22 cellular contexts compared by ENCODE assay signal in the genomic region with DNA sequence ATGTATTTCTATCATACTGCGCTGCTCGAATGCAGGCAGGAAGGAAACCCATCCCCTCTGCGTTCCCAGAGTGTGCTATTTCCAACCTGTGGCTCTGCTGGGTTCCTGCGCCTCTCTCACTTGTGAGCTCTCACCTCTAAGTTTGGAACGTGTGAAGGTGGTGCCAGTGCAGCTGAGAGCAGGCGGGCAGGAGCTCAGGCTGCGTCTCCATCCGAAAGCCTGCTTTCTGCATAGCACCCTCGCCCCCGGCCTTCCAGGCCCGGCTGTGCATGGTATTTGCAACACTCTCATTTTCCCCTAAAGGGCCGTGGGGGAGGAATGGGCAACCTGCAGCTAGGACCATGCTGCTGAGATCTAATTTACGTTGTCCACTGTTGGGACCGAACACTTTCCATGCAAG.
"Had no signal": no experiment of that assay in that cellular context is flagged by ENCODE, and none has a peak within 500 bp of the region (broad histone marks: within the 10 kb centered on the region; RNA-seq: fewer than 3 reads in every experiment).

No MANE protein-coding gene starts in this region.

- H3K36me3 ChIP-seq: colonic mucosa, esophagus muscularis mucosa, gastrocnemius medialis, thoracic aorta had no signal

- ATAC-seq: activated CD4-positive, alpha-beta T cell treated with anti-CD3 and anti-CD28 coated beads for 36 hours; activated T-cell treated with anti-CD3 and anti-CD28 coated beads, Interleukin-2, amount 50 U/mL, for 4 hours; gastrocnemius medialis; left cardiac atrium; sciatic nerve had no signal

- H3K4me1 Mint-ChIP-seq: activated B cell treated with CpG ODN at 0.5 μM for 24 hours; activated CD4-positive, alpha-beta T cell treated with anti-CD3 and anti-CD28 coated beads for 36 hours had no signal

- H3K4me2 ChIP-seq: smooth muscle cell had no signal

- H3K4me1 ChIP-seq: colonic mucosa, esophagus muscularis mucosa, gastrocnemius medialis had no signal

- H3K27ac ChIP-seq: colonic mucosa, esophagus muscularis mucosa, gastrocnemius medialis, thoracic aorta had no signal

- H3K4me3 ChIP-seq: colonic mucosa, esophagus muscularis mucosa, gastrocnemius medialis, smooth muscle cell, thoracic aorta had no signal

- H3K9me3 ChIP-seq: colonic mucosa, gastrocnemius medialis, thoracic aorta had no signal

- H3K4me3 Mint-ChIP-seq: activated B cell treated with CpG ODN at 0.5 μM for 24 hours; activated CD4-positive, alpha-beta T cell treated with anti-CD3 and anti-CD28 coated beads for 36 hours; activated T-cell treated with anti-CD3 and anti-CD28 coated beads, Interleukin-2, amount 50 U/mL, for 4 hours; nephron; type B pancreatic cell had no signal

- H3K27ac Mint-ChIP-seq: activated B cell treated with CpG ODN at 0.5 μM for 24 hours; activated CD4-positive, alpha-beta T cell treated with anti-CD3 and anti-CD28 coated beads for 36 hours; activated T-helper 2 cell treated with anti-CD3 and anti-CD28 coated beads, Interferon-gamma antibody, Interleukin-2, Interleukin-4, amounts not matched to agents 10 μg/mL and 5 μg/mL and 100 μg/mL, durations not matched to agents 14 hours and 24 hours and 36 hours; nephron; type B pancreatic cell had no signal

- H3K27me3 ChIP-seq: colonic mucosa, esophagus muscularis mucosa, gastrocnemius medialis had no signal

- H3K9me3 Mint-ChIP-seq: type B pancreatic cell had no signal

- FAIRE-seq: bronchial epithelial cell, islet of Langerhans had no signal

- DNase-seq: activated B cell treated with CpG ODN at 0.5 μM for 24 hours; activated CD4-positive, alpha-beta T cell treated with anti-CD3 and anti-CD28 coated beads for 36 hours; activated CD4-positive, alpha-beta T cell treated with anti-CD3 and anti-CD28 coated beads, Interleukin-2, amount 50 U/mL, for 48 hours; activated CD8-positive, alpha-beta memory T cell treated with anti-CD3 and anti-CD28 coated beads, Interleukin-2, amount 50 U/mL, for 48 hours; activated naive CD4-positive, alpha-beta T cell treated with Interleukin-2 at 50 U/mL for 16 hours; activated T-cell treated with anti-CD3 and anti-CD28 coated beads, Interleukin-2, amount 50 U/mL, for 4 hours; colonic mucosa; gastrocnemius medialis; left cardiac atrium; stimulated activated CD4-positive, alpha-beta T cell treated with anti-CD3 and anti-CD28 coated beads, Interleukin-2, amount 100 ng/mL, for 48 hours; stimulated activated CD8-positive, alpha-beta memory T cell treated with anti-CD3 and anti-CD28 coated beads, Interleukin-4, amount 100 ng/mL, for 48 hours; stimulated activated naive CD4-positive, alpha-beta T cell; T-helper 9 cell had no signal
